10 cellular contexts compared by ENCODE assay signal in genomic region chr16:81626181-81626674, GRCh38.
DNase-seq lines count a peak whose midpoint lies in the region; ATAC-seq, FAIRE-seq and TF ChIP-seq lines count a peak whose summit lies in the region.
"Had no signal": no experiment of that assay in that cellular context is flagged by ENCODE, and none has a peak within 500 bp of the region (broad histone marks: within the 10 kb centered on the region; RNA-seq: fewer than 3 reads in every experiment).

No MANE protein-coding gene starts in this region.

- no peak overlapping the region for H3K27ac ChIP-seq in CD8-positive, alpha-beta T cell (ENCODE audit: low read depth, low read length)
- H3K27ac ChIP-seq in pancreas: peak overlapping the region; percentile 73 to 85 (median 82)
- peak overlapping the region in 1 of 2 donors; percentile 4 for H3K27ac ChIP-seq in prostate gland

- intact Hi-C loops in CD8-positive, alpha-beta T cell (cut with DNase I, micrococcal nuclease): no loop called here
- intact Hi-C loops in MCF 10A (cut with micrococcal nuclease): no loop called here
- intact Hi-C loops in pancreas (cut with DNase I): no loop called here
- intact Hi-C loops in prostate gland (cut with DNase I): loop anchor here (5.0 to 10.0 kb wide), 2 partner anchors 96 to 261 kb away; no protein-coding TSS in a partner anchor
- intact Hi-C loops in lower leg skin (cut with DNase I; ENCODE audit: low total_unique reads): no loop called here

- H3K4me1 Mint-ChIP-seq in CD8-positive, alpha-beta T cell (ENCODE audit: low read depth): peaks cover 15% of the 10 kb centered on the region
- peaks cover 5% of the 10 kb centered on the region for H3K4me1 Mint-ChIP-seq in MCF 10A (ENCODE audit: insufficient read depth, unreplicated experiment)

- no peaks in the 10 kb centered on the region for H3K36me3 ChIP-seq in CD8-positive, alpha-beta T cell (ENCODE audit: insufficient read depth, low read length)
- H3K36me3 ChIP-seq in pancreas: peaks cover 0 to 4% (median 0%) of the 10 kb centered on the region in 3 donors
- no peaks in the 10 kb centered on the region for H3K36me3 ChIP-seq in prostate gland

- no peaks in the 10 kb centered on the region for H3K9me3 Mint-ChIP-seq in CD8-positive, alpha-beta T cell
- no peaks in the 10 kb centered on the region for H3K9me3 Mint-ChIP-seq in MCF 10A (ENCODE audit: unreplicated experiment)

- H3K9me3 ChIP-seq in CD8-positive, alpha-beta T cell (ENCODE audit: low read length): no peaks in the 10 kb centered on the region
- H3K9me3 ChIP-seq in pancreas (no peaks in the 10 kb centered on the region), prostate gland (no peaks in the 10 kb centered on the region)

- no TSS peak for BruUV-seq in MCF 10A (replicated peaks; lab: Mats Ljungman, UMichigan)

- FAIRE-seq in pancreas (lab: Jason Lieb, UNC): no peak

- H3K27me3 ChIP-seq in CD8-positive, alpha-beta T cell (ENCODE audit: insufficient read depth, low read length): no peaks in the 10 kb centered on the region
- no peaks in the 10 kb centered on the region for H3K27me3 ChIP-seq in pancreas
- no peaks in the 10 kb centered on the region for H3K27me3 ChIP-seq in prostate gland (replicated peaks; ENCODE audit: insufficient read depth)

- H3K27me3 Mint-ChIP-seq in CD8-positive, alpha-beta T cell (ENCODE audit: low read depth): no peaks in the 10 kb centered on the region
- no peaks in the 10 kb centered on the region for H3K27me3 Mint-ChIP-seq in MCF 10A (ENCODE audit: insufficient read depth, unreplicated experiment)

- H3K4me1 ChIP-seq in CD8-positive, alpha-beta T cell (ENCODE audit: insufficient read depth, low read length): no peaks in the 10 kb centered on the region
- H3K4me1 ChIP-seq in pancreas (peaks cover 7 to 18% (median 15%) of the 10 kb centered on the region in 3 donors), prostate gland (replicated peaks) (peaks cover 5% of the 10 kb centered on the region)

- POLR2A ChIA-PET in CD8-positive, alpha-beta T cell (lab: Charles Lee): no interaction called here
- POLR2A ChIA-PET in MCF 10A (lab: Yijun Ruan, JAX): interaction anchor here (1.2 to 1.3 kb wide), 2 partner anchors 133 to 180 kb away, joined by 5 read pairs; no protein-coding TSS in a partner anchor

- H3K4me3 ChIP-seq in CD8-positive, alpha-beta T cell (ENCODE audit: low read depth, low read length): no peak overlapping the region
- H3K4me3 ChIP-seq in pancreas: no peak overlapping the region
- H3K4me3 ChIP-seq in prostate gland: no peak overlapping the region
- H3K4me3 ChIP-seq in lower leg skin (ENCODE audit: low read depth, poor library complexity, severe bottlenecking): no peak overlapping the region

- peaks cover 24% of the 10 kb centered on the region for H3K36me3 Mint-ChIP-seq in CD8-positive, alpha-beta T cell
- H3K36me3 Mint-ChIP-seq in MCF 10A (ENCODE audit: insufficient read depth, unreplicated experiment): peaks cover 23% of the 10 kb centered on the region

- no peak overlapping the region for H3K4me3 Mint-ChIP-seq in CD8-positive, alpha-beta T cell
- no peak overlapping the region for H3K4me3 Mint-ChIP-seq in MCF 10A (ENCODE audit: unreplicated experiment)

- peak; percentile 6 for ATAC-seq in CD8-positive, alpha-beta T cell
- ATAC-seq in pancreas: peak in 1 of 4 donors; percentile 2
- no peak for ATAC-seq in GM21447 (IDR thresholded peaks at IDR 0.05; ENCODE audit: unreplicated experiment)

- no peak for TF ChIP-seq POLR2A in prostate gland (IDR thresholded peaks at IDR 0.05)
- TF ChIP-seq POLR2A in lower leg skin (IDR thresholded peaks at IDR 0.05): no peak

- 64 to 72% methylated on average over 6 of the region's 6 CpGs for WGBS in pancreas, 2 donors
- 67% methylated on average over 6 of the region's 6 CpGs for WGBS in prostate gland
- WGBS in lower leg skin, 2 donors: 59 to 69% methylated on average over 6 of the region's 6 CpGs

- H3K27ac Mint-ChIP-seq in CD8-positive, alpha-beta T cell: no peak overlapping the region
- H3K27ac Mint-ChIP-seq in MCF 10A (ENCODE audit: low read depth, unreplicated experiment): no peak overlapping the region

- TF ChIP-seq CTCF in CD8-positive, alpha-beta T cell (IDR thresholded peaks at IDR 0.05): no peak
- no peak for TF ChIP-seq CTCF in MCF 10A (IDR thresholded peaks at IDR 0.05; ENCODE audit: unreplicated experiment)
- TF ChIP-seq CTCF in pancreas (IDR thresholded peaks at IDR 0.05): no peak
- TF ChIP-seq CTCF in prostate gland (IDR thresholded peaks at IDR 0.05): no peak
- TF ChIP-seq CTCF in lower leg skin (IDR thresholded peaks at IDR 0.05): peak in 1 of 3 donors; percentile 10

- CTCF ChIA-PET in CD8-positive, alpha-beta T cell (lab: Charles Lee): interaction anchor here (6.1 kb wide), 1 partner anchor 225 kb away, joined by 32 read pairs; no protein-coding TSS in a partner anchor
- CTCF ChIA-PET in MCF 10A (lab: Yijun Ruan, JAX): interaction anchor here (1.0 to 1.2 kb wide), 2 partner anchors 178 to 221 kb away, joined by 3 to 6 read pairs; no protein-coding TSS in a partner anchor

- no peak for DNase-seq in CD8-positive, alpha-beta T cell
- DNase-seq in HT1080 (ENCODE audit: low read depth) (peak; percentile 28), MCF 10A (ENCODE audit: unreplicated experiment) (peak; percentile 3), pancreas (no peak), prostate gland (ENCODE audit: low spot score) (no peak), lower leg skin (ENCODE audit: low spot score in 2 of 2) (no peak), putamen (ENCODE audit: low spot score) (no peak)
- DNase-seq: foreskin melanocyte, NCI-H1694 treated with DMSO at 0.1 percent for 48 hours had no signal

Comparison
In these comparisons a context has a peak if more than half of its experiments do, and no peak if none do; other contexts are left out.
1. DNase-seq: peak in HT1080 (single experiment) and MCF 10A (single experiment); none in CD8-positive, alpha-beta T cell (0 of 7), pancreas (0 of 6), prostate gland (single experiment), lower leg skin (0 of 2) and putamen (single experiment).